Comparison of ENCODE assay signal across 10 cellular contexts in the genomic region with DNA sequence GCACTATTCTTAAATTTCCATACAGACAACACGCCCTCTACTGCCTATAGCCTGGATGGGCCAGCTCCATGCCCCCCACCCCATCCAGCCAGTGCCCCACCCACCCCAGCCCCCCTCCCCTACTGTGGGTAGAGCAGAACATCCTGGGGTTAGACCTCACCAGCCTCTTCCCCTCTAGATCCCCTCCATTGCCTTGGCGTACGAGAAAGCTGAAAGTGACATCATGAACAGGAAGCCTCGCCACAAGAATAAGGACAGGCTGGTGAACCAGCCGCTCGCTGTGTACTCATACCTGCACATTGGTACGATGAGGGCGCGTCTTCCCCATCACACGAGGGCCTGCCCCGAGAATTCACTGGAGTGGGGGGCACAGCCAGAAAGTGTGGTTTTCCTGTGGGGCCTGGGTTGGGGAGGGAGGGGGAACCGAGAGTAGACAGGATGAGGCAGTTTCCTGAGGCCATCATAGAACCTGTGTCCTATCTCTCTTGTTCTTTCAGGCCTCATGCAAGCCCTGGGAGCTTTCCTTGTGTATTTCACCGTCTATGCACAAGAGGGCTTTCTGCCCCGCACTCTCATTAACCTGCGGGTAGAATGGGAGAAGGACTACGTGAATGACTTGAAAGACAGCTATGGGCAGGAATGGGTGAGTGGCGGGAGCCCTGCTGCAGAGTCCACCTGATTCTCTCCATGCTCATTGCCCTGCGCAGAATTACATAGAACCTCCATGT. TPM values are rescaled to one million over a fixed set of nuclear protein-coding genes. Genes with fewer than 3 reads are reported as not detected.
A peak's percentile ranks its signal among the peaks of the same experiment; 100 is the strongest.
DNase-seq lines count a peak whose midpoint lies in the region; ATAC-seq and TF ChIP-seq lines count a peak whose summit lies in the region.
"Had no signal": no experiment of that assay in that cellular context is flagged by ENCODE, and none has a peak within 500 bp of the region (broad histone marks: within the 10 kb centered on the region; RNA-seq: fewer than 3 reads in every experiment).

No MANE protein-coding gene starts in this region.

- H3K27ac ChIP-seq in mesendoderm (ENCODE audit: low read depth, low read length) (no peak overlapping the region), H9 (ENCODE audit: insufficient read length, low read depth, low read length) (no peak overlapping the region)

- no peak overlapping the region for H3K4me3 Mint-ChIP-seq in H9
- H3K4me3 Mint-ChIP-seq: dendritic cell treated with granulocyte-macrophage colony-stimulating factor and Interleukin-4, amounts not matched to agents 40 ng/mL and 50 ng/mL, for 4 days had no signal

- peaks cover 2 to 5% of the 10 kb centered on the region in 2 experiments; a peak in 3 of 4 replicates for H3K4me1 Mint-ChIP-seq in H9

- H2BK120ac ChIP-seq in mesendoderm (ENCODE audit: low read depth, low read length), result no peak overlapping the region
- no peak overlapping the region for H2BK120ac ChIP-seq in H9 (ENCODE audit: low read depth, low read length, poor library complexity, severe bottlenecking)

- H3K4me2 ChIP-seq in mesendoderm (ENCODE audit: low read length) (no peak overlapping the region), H9 (ENCODE audit: insufficient read depth, insufficient read length, low read length) (no peak overlapping the region)

- no peak overlapping the region for H2BK12ac ChIP-seq in H9 (ENCODE audit: insufficient read length, low read depth, low read length)

- TF ChIP-seq CTCF in H9 (conservative IDR thresholded peaks at IDR 0.05), result no peak

- no peak overlapping the region for H3K4me3 ChIP-seq in mesendoderm (ENCODE audit: low read length)

- no peak overlapping the region for H2AK5ac ChIP-seq in mesendoderm (ENCODE audit: low read length)
- H2AK5ac ChIP-seq in H9 (ENCODE audit: insufficient read length, low read length), result no peak overlapping the region

- peaks cover 3% of the 10 kb centered on the region for H3K36me3 ChIP-seq in mesendoderm (ENCODE audit: control insufficient read depth, insufficient read depth, low read length)

- peak overlapping the region in 1 of 3 experiments; percentile 28; a peak in 1 of 7 replicates for H3K27ac Mint-ChIP-seq in H9
- H3K27ac Mint-ChIP-seq: dendritic cell treated with granulocyte-macrophage colony-stimulating factor and Interleukin-4, amounts not matched to agents 40 ng/mL and 50 ng/mL, for 4 days had no signal

- H3K9ac ChIP-seq in mesendoderm (ENCODE audit: low read length) (no peak overlapping the region), H9 (ENCODE audit: extremely low read depth, insufficient read length, low read length) (no peak overlapping the region)

- H3K14ac ChIP-seq in H9 (ENCODE audit: insufficient read depth, low read length), result no peak overlapping the region

- H4K5ac ChIP-seq in mesendoderm (ENCODE audit: low read length) (no peak overlapping the region), H9 (ENCODE audit: insufficient read length, low read depth, low read length) (no peak overlapping the region)

- H3K79me2 ChIP-seq in mesendoderm (ENCODE audit: control insufficient read depth, insufficient read depth, low read length) (no peaks in the 10 kb centered on the region), H9 (ENCODE audit: insufficient read depth, low read length) (no peaks in the 10 kb centered on the region)

- H3K79me1 ChIP-seq in mesendoderm (ENCODE audit: low read length) (no peaks in the 10 kb centered on the region), H9 (ENCODE audit: insufficient read depth, low read depth, low read length, poor library complexity, severe bottlenecking) (no peaks in the 10 kb centered on the region)

- WGBS in mesendoderm (ENCODE audit: extremely low coverage, insufficient coverage, low lambda C conversion rate), result no CpG with 5 or more reads among the region's 18 CpGs
- no CpG with 5 or more reads among the region's 18 CpGs for WGBS in H9 (ENCODE audit: extremely low coverage, insufficient read length, low lambda C conversion rate)

- H2AFZ ChIP-seq in H9 (ENCODE audit: low read length), result no peak overlapping the region

- H3K27me3 ChIP-seq in mesendoderm (ENCODE audit: insufficient read depth, low read length, poor library complexity) (no peaks in the 10 kb centered on the region), H9 (ENCODE audit: insufficient read depth, low read length) (no peaks in the 10 kb centered on the region)

- no peak overlapping the region for H2BK15ac ChIP-seq in mesendoderm (replicated peaks; ENCODE audit: low read depth)
- H2BK15ac ChIP-seq in H9 (ENCODE audit: low read depth, low read length), result no peak overlapping the region

- H3K23me2 ChIP-seq in H9 (ENCODE audit: insufficient read length, low read depth, low read length, poor library complexity, severe bottlenecking), result no peaks in the 10 kb centered on the region

- no peak overlapping the region for H4K8ac ChIP-seq in mesendoderm (ENCODE audit: low read depth, low read length)
- H4K8ac ChIP-seq in H9 (replicated peaks; ENCODE audit: insufficient read length, low read depth, low read length), result no peak overlapping the region

- no peaks in the 10 kb centered on the region for H3K9me3 ChIP-seq in H9 (ENCODE audit: control insufficient read depth, low read depth, low read length)

- H4K20me1 ChIP-seq in H9 (ENCODE audit: control insufficient read depth, insufficient read depth, insufficient read length), result no peaks in the 10 kb centered on the region

- H3K56ac ChIP-seq in mesendoderm (ENCODE audit: low read length) (no peak overlapping the region), H9 (ENCODE audit: insufficient read length, low read depth, low read length) (no peak overlapping the region)

- H3K4ac ChIP-seq in mesendoderm (ENCODE audit: low read depth, low read length), result no peak overlapping the region
- H3K4ac ChIP-seq in H9 (ENCODE audit: low read depth, low read length), result no peak overlapping the region

- H3K18ac ChIP-seq in mesendoderm (ENCODE audit: low read length), result no peak overlapping the region
- no peak overlapping the region for H3K18ac ChIP-seq in H9 (ENCODE audit: insufficient read length, low read depth, low read length)

- no peaks in the 10 kb centered on the region for H3K9me3 Mint-ChIP-seq in H9
- H3K9me3 Mint-ChIP-seq: dendritic cell treated with granulocyte-macrophage colony-stimulating factor and Interleukin-4, amounts not matched to agents 40 ng/mL and 50 ng/mL, for 4 days had no signal

- no peak overlapping the region for H4K91ac ChIP-seq in H9 (ENCODE audit: insufficient read length, low read depth, low read length)

- no peak overlapping the region for H2BK20ac ChIP-seq in H9 (ENCODE audit: low read depth, low read length, poor library complexity, severe bottlenecking)

- H3K4me1 ChIP-seq in mesendoderm (ENCODE audit: control insufficient read depth, low read depth, low read length) (no peaks in the 10 kb centered on the region), H9 (ENCODE audit: insufficient read depth, low read length) (no peaks in the 10 kb centered on the region)

- DNase-seq in activated CD8-positive, alpha-beta memory T cell treated with anti-CD3 and anti-CD28 coated beads for 24 hours, result peak; percentile 75
- peak; percentile 44 to 48 (median 46) for DNase-seq in stimulated activated CD4-positive, alpha-beta T cell treated with anti-CD3 and anti-CD28 coated beads, Interleukin-12 subunit alpha, Interleukin-12 subunit beta, amount 100 ng/mL, for 48 hours (ENCODE audit: low read depth in 2 of 3, low spot score in 1 of 3)
- DNase-seq in mesendoderm, result no peak
- no peak for DNase-seq in hepatic stellate cell (ENCODE audit: low spot score)
- DNase-seq in H9, result no peak

- no peaks in the 10 kb centered on the region; a peak in 1 of 7 replicates for H3K36me3 Mint-ChIP-seq in H9 (ENCODE audit: insufficient read depth in 1 of 3, low read depth in 3 of 3)

- H3K23ac ChIP-seq in mesendoderm (ENCODE audit: low read length) (no peak overlapping the region), H9 (ENCODE audit: insufficient read length, low read depth, low read length) (no peak overlapping the region)

- H3K27me3 Mint-ChIP-seq in H9 (ENCODE audit: low read depth), result no peaks in the 10 kb centered on the region; the same call in 1 of the 2 replicates
- H3K27me3 Mint-ChIP-seq: dendritic cell treated with granulocyte-macrophage colony-stimulating factor and Interleukin-4, amounts not matched to agents 40 ng/mL and 50 ng/mL, for 4 days had no signal

- H2BK5ac ChIP-seq in mesendoderm (ENCODE audit: low read length) (no peak overlapping the region), H9 (ENCODE audit: insufficient read length, low read length) (no peak overlapping the region)

- no peak overlapping the region for H3T11ph ChIP-seq in H9 (ENCODE audit: low read length)

- peak; percentile 77 for ATAC-seq in GM18861 (IDR thresholded peaks at IDR 0.05; ENCODE audit: unreplicated experiment)
- ATAC-seq in HG03159 (IDR thresholded peaks at IDR 0.05; ENCODE audit: unreplicated experiment), result peak; percentile 73
- no peak for ATAC-seq in GM19455 (IDR thresholded peaks at IDR 0.05; ENCODE audit: unreplicated experiment)

RNA-seq across cellular contexts. Expression of a gene that starts 29.1 kb away (rescaled TPM):
- 6.7 TPM for polyA plus RNA-seq in mesendoderm (2013, experiment 1 of 2)
- 5.8 TPM for polyA plus RNA-seq in mesendoderm (2013, experiment 2 of 2)
- total RNA-seq in H9 (2021), result 0.79 and 0.94 TPM in 2 replicates
- total RNA-seq: renal cortical epithelial cell had no signal

RNA-seq across cellular contexts. Expression of a gene that starts 54.6 kb away (rescaled TPM):
- not detected for polyA plus RNA-seq in mesendoderm (2013, experiment 1 of 2)
- polyA plus RNA-seq in mesendoderm (2013, experiment 2 of 2), result not detected
- total RNA-seq in H9 (2021), result not detected in 2 replicates
- total RNA-seq: renal cortical epithelial cell had no signal

Comparison
In these comparisons a context has a peak if more than half of its experiments do, and no peak if none do; other contexts are left out.
1. DNase-seq: peak in activated CD8-positive, alpha-beta memory T cell treated with anti-CD3 and anti-CD28 coated beads for 24 hours (single experiment) and stimulated activated CD4-positive, alpha-beta T cell treated with anti-CD3 and anti-CD28 coated beads, Interleukin-12 subunit alpha, Interleukin-12 subunit beta, amount 100 ng/mL, for 48 hours (3 of 3); none in mesendoderm (single experiment), hepatic stellate cell (single experiment) and H9 (single experiment).